16 cellular contexts compared by ENCODE assay signal in the genomic region with DNA sequence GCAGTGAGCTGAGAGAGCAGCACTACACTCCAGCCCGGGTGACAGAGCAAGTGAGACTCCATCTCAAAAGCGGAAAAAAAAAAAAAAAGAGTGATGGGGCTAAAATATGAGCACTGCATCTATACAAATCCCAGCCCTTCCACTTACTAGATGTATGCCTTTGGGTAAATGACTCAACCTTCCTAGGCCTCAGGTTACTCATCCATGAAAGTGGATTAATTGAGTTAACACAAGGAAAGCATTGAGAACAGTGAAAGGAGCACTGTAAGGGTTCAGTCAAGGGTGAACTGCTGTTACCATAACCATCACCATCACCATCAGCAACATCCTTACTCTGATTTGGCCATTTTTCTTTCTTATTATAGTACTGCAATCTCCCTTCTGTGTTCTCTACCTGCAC.
"Had no signal": no experiment of that assay in that cellular context is flagged by ENCODE, and none has a peak within 500 bp of the region (broad histone marks: within the 10 kb centered on the region; RNA-seq: fewer than 3 reads in every experiment).

No MANE protein-coding gene starts in this region.

- H2AFZ ChIP-seq: hepatocyte had no signal

- H3K36me3 ChIP-seq: right lobe of liver, suprapubic skin, upper lobe of left lung had no signal

- H3K4me1 ChIP-seq: right lobe of liver, suprapubic skin, upper lobe of left lung had no signal

- H3K4me2 ChIP-seq: hepatocyte, smooth muscle cell had no signal

- H3K9me3 ChIP-seq: right lobe of liver, suprapubic skin, upper lobe of left lung had no signal

- ATAC-seq: activated CD4-positive, CD25-positive, alpha-beta regulatory T cell treated with anti-CD3 and anti-CD28 coated beads, Interleukin-2, amount 50 U/mL, for 24 hours; natural killer cell; right lobe of liver; T-cell had no signal

- H3K4me3 ChIP-seq: hepatocyte, right lobe of liver, smooth muscle cell, suprapubic skin, upper lobe of left lung had no signal

- H3K79me2 ChIP-seq: hepatocyte had no signal

- DNase-seq: activated naive CD4-positive, alpha-beta T cell treated with Interleukin-2 at 50 U/mL for 16 hours; aorta; dermis blood vessel endothelial cell; endodermal cell; kidney; mesendoderm; natural killer cell; occipital lobe; right lobe of liver; T-cell; T-helper 9 cell; upper lobe of left lung had no signal

- H3K27ac ChIP-seq: hepatocyte, right lobe of liver, suprapubic skin, upper lobe of left lung had no signal
